Comparison of ENCODE assay signal across 24 cellular contexts in the genomic region with DNA sequence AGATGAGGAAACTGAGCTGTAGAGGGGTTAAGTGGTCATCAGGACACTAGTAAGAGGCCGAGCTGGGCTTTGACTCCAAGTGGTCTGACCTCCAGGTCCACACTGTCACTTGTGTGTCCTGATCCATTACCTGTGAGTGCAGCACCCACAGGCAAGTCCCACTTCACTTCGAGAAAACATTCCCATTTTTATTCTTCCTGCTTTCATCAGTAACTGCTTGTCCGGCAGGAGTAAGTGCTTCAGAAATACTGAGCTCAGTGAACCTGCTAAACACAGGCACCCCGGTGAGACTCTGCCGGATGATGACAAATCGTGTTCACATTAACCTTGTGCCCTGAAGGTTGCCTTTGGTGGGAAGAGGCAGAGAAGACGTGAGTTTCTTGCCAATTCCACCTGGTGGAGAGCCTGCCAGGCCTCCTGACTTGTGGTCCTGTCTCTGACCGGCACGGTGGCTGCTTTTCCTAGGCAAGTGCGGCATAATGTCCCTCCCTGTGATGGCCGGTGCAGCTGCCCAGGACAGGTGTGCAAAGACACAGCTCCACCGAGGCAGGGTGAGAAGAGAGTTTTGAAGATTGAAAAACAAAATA.
"Had no signal": no experiment of that assay in that cellular context is flagged by ENCODE, and none has a peak within 500 bp of the region (broad histone marks: within the 10 kb centered on the region; RNA-seq: fewer than 3 reads in every experiment).

No MANE protein-coding gene starts in this region.

- H3K27me3 ChIP-seq: breast epithelium, hepatocyte, thyroid gland had no signal

- H3K4me3 ChIP-seq: breast epithelium, dorsolateral prefrontal cortex, hepatocyte, skin epidermis, thyroid gland had no signal

- H3K4me3 Mint-ChIP-seq: activated CD8-positive, alpha-beta memory T cell treated with anti-CD3 and anti-CD28 coated beads, Interleukin-2, amount 10 ng/mL, durations not matched to agents 7 days and 5 days; activated naive CD4-positive, alpha-beta T cell treated with anti-CD3 and anti-CD28 coated beads for 36 hours; activated naive CD8-positive, alpha-beta T cell treated with anti-CD3 and anti-CD28 coated beads, Interleukin-2, amount 50 U/mL, for 24 hours; nephron; stimulated activated naive B cell treated with anti-CD40 and anti-IgM and Interleukin-4, amounts not matched to agents 10 μg/mL and 1 μg/mL and 100 μg/mL, for 72 hours had no signal

- H3K36me3 Mint-ChIP-seq: activated CD8-positive, alpha-beta memory T cell treated with anti-CD3 and anti-CD28 coated beads, Interleukin-2, amount 10 ng/mL, durations not matched to agents 7 days and 5 days; stimulated activated naive B cell treated with anti-CD40 and anti-IgM and Interleukin-4, amounts not matched to agents 10 μg/mL and 1 μg/mL and 100 μg/mL, for 72 hours had no signal

- FAIRE-seq: endometrium, keratinocyte had no signal

- H3K9me3 ChIP-seq: breast epithelium, thyroid gland had no signal

- DNase-seq: activated CD4-positive, alpha-beta T cell treated with anti-CD3 and anti-CD28 coated beads, Interleukin-2, amount 50 U/mL, for 48 hours; activated CD8-positive, alpha-beta memory T cell treated with anti-CD3 and anti-CD28 coated beads, Interleukin-2, amount 10 ng/mL, durations not matched to agents 7 days and 5 days; activated naive CD4-positive, alpha-beta T cell treated with anti-CD3 and anti-CD28 coated beads for 36 hours; activated naive CD8-positive, alpha-beta T cell treated with anti-CD3 and anti-CD28 coated beads, Interleukin-2, amount 50 U/mL, for 24 hours; activated T-cell treated with anti-CD3 and anti-CD28 coated beads, Interleukin-2, amount 50 U/mL, for 1 hour; aorta; dorsolateral prefrontal cortex; left ventricle myocardium superior; mesendoderm; occipital lobe; right cardiac atrium; stimulated activated CD4-positive, alpha-beta T cell treated with anti-CD3 and anti-CD28 coated beads, Interleukin-15, amount 100 ng/mL, for 24 hours; stimulated activated CD4-positive, alpha-beta T cell treated with anti-CD3 and anti-CD28 coated beads, Interleukin-4, amount 100 ng/mL, for 1 hour; stimulated activated naive B cell treated with anti-CD40 and anti-IgM and Interleukin-4, amounts not matched to agents 10 μg/mL and 1 μg/mL and 100 μg/mL, for 72 hours; thyroid gland; WERI-Rb-1 had no signal

- H3K4me1 ChIP-seq: breast epithelium had no signal

- H3K36me3 ChIP-seq: breast epithelium, thyroid gland, WERI-Rb-1 had no signal

- H2AFZ ChIP-seq: hepatocyte had no signal

- H3K4me2 ChIP-seq: hepatocyte had no signal

- H3K27ac Mint-ChIP-seq: activated CD8-positive, alpha-beta memory T cell treated with anti-CD3 and anti-CD28 coated beads, Interleukin-2, amount 10 ng/mL, durations not matched to agents 7 days and 5 days; activated naive CD4-positive, alpha-beta T cell treated with anti-CD3 and anti-CD28 coated beads for 36 hours; activated naive CD8-positive, alpha-beta T cell treated with anti-CD3 and anti-CD28 coated beads, Interleukin-2, amount 50 U/mL, for 24 hours; activated T-helper 2 cell treated with anti-CD3 and anti-CD28 coated beads, Interferon-gamma antibody, Interleukin-2, Interleukin-4, amounts not matched to agents 10 μg/mL and 5 μg/mL and 100 μg/mL, durations not matched to agents 14 hours and 24 hours and 36 hours; nephron; progenitor cell of endocrine pancreas; stimulated activated naive B cell treated with anti-CD40 and anti-IgM and Interleukin-4, amounts not matched to agents 10 μg/mL and 1 μg/mL and 100 μg/mL, for 72 hours had no signal

- H3K9me3 Mint-ChIP-seq: activated naive CD4-positive, alpha-beta T cell treated with anti-CD3 and anti-CD28 coated beads for 36 hours; activated naive CD8-positive, alpha-beta T cell treated with anti-CD3 and anti-CD28 coated beads, Interleukin-2, amount 50 U/mL, for 24 hours; activated T-helper 2 cell treated with anti-CD3 and anti-CD28 coated beads, Interferon-gamma antibody, Interleukin-2, Interleukin-4, amounts not matched to agents 10 μg/mL and 5 μg/mL and 100 μg/mL, durations not matched to agents 14 hours and 24 hours and 36 hours; nephron had no signal

- H3K27ac ChIP-seq: breast epithelium, dorsolateral prefrontal cortex, hepatocyte, skin epidermis, thyroid gland, WERI-Rb-1 had no signal

- H3K79me2 ChIP-seq: hepatocyte had no signal
